12 cellular contexts compared by ENCODE assay signal in the genomic region with DNA sequence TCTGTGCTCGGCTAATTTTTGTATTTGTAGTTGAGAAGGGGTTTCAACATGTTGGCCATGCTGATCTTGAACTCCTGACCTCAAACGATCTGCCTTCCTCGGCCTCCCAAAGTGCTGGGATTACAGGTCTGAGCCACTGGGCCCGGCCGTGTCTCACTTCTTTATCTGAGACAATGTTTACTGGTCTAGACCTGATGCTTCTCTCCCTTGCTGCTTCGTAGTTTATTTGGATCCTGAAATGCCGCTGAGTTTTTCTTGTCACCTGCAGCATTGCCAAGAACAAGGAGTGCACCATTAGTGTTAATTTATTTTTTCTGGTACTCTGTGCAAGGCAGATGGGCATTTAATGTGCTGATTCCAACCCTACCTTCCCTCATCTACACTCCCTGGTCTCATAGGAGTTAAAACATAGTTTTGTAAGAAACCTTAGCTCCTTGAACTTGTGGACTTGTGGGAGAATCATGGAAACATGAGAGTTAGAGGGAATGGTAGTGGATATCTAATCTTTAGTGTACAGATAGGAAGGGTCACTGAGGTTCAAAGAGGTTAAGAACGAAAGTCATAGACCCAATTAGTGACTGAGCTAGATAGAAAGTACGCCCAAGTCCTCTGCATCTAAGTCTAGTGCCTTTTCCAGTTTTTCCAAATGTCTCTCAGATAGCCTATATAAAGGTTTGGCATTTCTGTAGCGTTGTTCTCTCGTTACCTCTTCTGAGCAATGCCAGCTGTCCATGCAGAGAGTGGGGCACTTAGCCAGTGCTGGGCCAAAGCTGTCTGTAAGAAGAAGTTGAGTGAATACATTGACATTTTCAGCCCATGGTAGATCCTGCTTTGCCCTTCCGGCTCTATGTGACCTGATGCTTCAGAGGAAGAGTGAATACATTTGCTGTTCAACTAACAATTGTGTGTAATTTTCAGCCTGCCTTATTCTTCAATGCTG.
DNase-seq lines count a peak whose midpoint lies in the region; ATAC-seq, FAIRE-seq and TF ChIP-seq lines count a peak whose summit lies in the region.
"Had no signal": no experiment of that assay in that cellular context is flagged by ENCODE, and none has a peak within 500 bp of the region (broad histone marks: within the 10 kb centered on the region; RNA-seq: fewer than 3 reads in every experiment).

No MANE protein-coding gene starts in this region.

- WGBS in H1 (ENCODE audit: extremely low coverage in 1 of 2, insufficient coverage in 1 of 2, insufficient read length in 1 of 2, insufficient replicate concordance in 2 of 2, low coverage in 1 of 2, low lambda C conversion rate in 2 of 2, missing lambda C conversion rate in 1 of 2), 2 experiments = 94% methylated on average over 12 of the region's 12 CpGs; no CpG with 5 or more reads in 1 of the 2 experiments

- FAIRE-seq in H1 (lab: Jason Lieb, UNC) = peak; percentile 48

- no peak overlapping the region for H2AFZ ChIP-seq in H1 (ENCODE audit: low read length)

- no peaks in the 10 kb centered on the region for H3K9me3 ChIP-seq in H1 (ENCODE audit: insufficient read depth in 2 of 2, low read depth in 1 of 2, low read length in 1 of 2)

- TF ChIP-seq POLR2A in H1 (IDR thresholded peaks at IDR 0.05; ENCODE audit: control extremely low read depth in 1 of 2, low read depth in 2 of 2, low read length in 2 of 2) = no peak

- no peak overlapping the region for H2AK5ac ChIP-seq in H1 (ENCODE audit: low read depth, low read length)

- peak overlapping the region; percentile 85 to 95 (median 94) for H3K27ac Mint-ChIP-seq in CD14-positive monocyte
- H3K27ac Mint-ChIP-seq in natural killer cell treated with Interleukin-12 subunit alpha and Interleukin-12 subunit beta and Interleukin-15 and Interleukin-18, amount 100 ng/mL, for 72 hours = peak overlapping the region; percentile 45 to 96
- H3K27ac Mint-ChIP-seq: nephron had no signal

- peaks cover 8 to 12% of the 10 kb centered on the region in 2 donors for H3K36me3 Mint-ChIP-seq in CD14-positive monocyte
- peaks cover 18% of the 10 kb centered on the region for H3K36me3 Mint-ChIP-seq in natural killer cell treated with Interleukin-12 subunit alpha and Interleukin-12 subunit beta and Interleukin-15 and Interleukin-18, amount 100 ng/mL, for 72 hours

- H3K36me3 ChIP-seq in H1 (ENCODE audit: control insufficient read depth in 2 of 4, insufficient read depth in 4 of 4, low read length in 3 of 4) = no peaks in the 10 kb centered on the region

- no peaks in the 10 kb centered on the region for H3K27me3 Mint-ChIP-seq in CD14-positive monocyte (ENCODE audit: low read depth in 3 of 3)
- no peaks in the 10 kb centered on the region for H3K27me3 Mint-ChIP-seq in natural killer cell treated with Interleukin-12 subunit alpha and Interleukin-12 subunit beta and Interleukin-15 and Interleukin-18, amount 100 ng/mL, for 72 hours
- H3K27me3 Mint-ChIP-seq: activated naive CD8-positive, alpha-beta T cell had no signal

- no peak overlapping the region for H3K9ac ChIP-seq in H1 (replicated peaks in 1 of 4; ENCODE audit: extremely low read depth in 1 of 4, low read depth in 3 of 4, low read length in 3 of 4)

- H3K4ac ChIP-seq in H1 (replicated peaks; ENCODE audit: insufficient read length, low read depth, low read length) = no peak overlapping the region

- H3K4me1 Mint-ChIP-seq in CD14-positive monocyte = peaks cover 55% of the 10 kb centered on the region
- H3K4me1 Mint-ChIP-seq in natural killer cell treated with Interleukin-12 subunit alpha and Interleukin-12 subunit beta and Interleukin-15 and Interleukin-18, amount 100 ng/mL, for 72 hours (ENCODE audit: low read depth in 2 of 2) = peaks cover 54 to 61% of the 10 kb centered on the region in 2 donors
- H3K4me1 Mint-ChIP-seq: nephron had no signal

- no peak overlapping the region for H4K91ac ChIP-seq in H1 (replicated peaks; ENCODE audit: insufficient read length, low read length)

- TF ChIP-seq EP300 in H1 (IDR thresholded peaks at IDR 0.05; ENCODE audit: borderline replicate concordance in 1 of 2, low read depth in 2 of 2, low read length in 2 of 2) = no peak

- H3K9me3 Mint-ChIP-seq in CD14-positive monocyte = no peaks in the 10 kb centered on the region
- peaks cover 6% of the 10 kb centered on the region for H3K9me3 Mint-ChIP-seq in natural killer cell treated with Interleukin-12 subunit alpha and Interleukin-12 subunit beta and Interleukin-15 and Interleukin-18, amount 100 ng/mL, for 72 hours
- H3K9me3 Mint-ChIP-seq: nephron had no signal

- no peaks in the 10 kb centered on the region for H3K4me1 ChIP-seq in H1 (replicated peaks in 1 of 4; ENCODE audit: control insufficient read depth in 3 of 4, insufficient read depth in 4 of 4, low read length in 3 of 4)

- no peak overlapping the region for H2BK15ac ChIP-seq in H1 (ENCODE audit: low read length)

- no peak overlapping the region for H3K56ac ChIP-seq in H1 (replicated peaks; ENCODE audit: insufficient read length, low read depth, low read length)

- ATAC-seq in natural killer cell treated with Interleukin-12 subunit alpha and Interleukin-12 subunit beta and Interleukin-15 and Interleukin-18, amount 100 ng/mL, for 72 hours = no peak
- ATAC-seq in HG03432 (IDR thresholded peaks at IDR 0.05; ENCODE audit: unreplicated experiment) = no peak
- ATAC-seq in GM18861 (IDR thresholded peaks at IDR 0.05; ENCODE audit: unreplicated experiment) = no peak

- no peaks in the 10 kb centered on the region for H4K20me1 ChIP-seq in H1 (replicated peaks in 1 of 2; ENCODE audit: control insufficient read depth in 1 of 2, insufficient read depth in 2 of 2, low read length in 2 of 2)

- TF ChIP-seq RAD21 in H1 (IDR thresholded peaks at IDR 0.05 in 1 of 2, conservative IDR thresholded peaks at IDR 0.05 in 1 of 2; ENCODE audit: low read depth in 2 of 2, low read length in 2 of 2) = no peak

- H3K4me3 Mint-ChIP-seq in CD14-positive monocyte = peak overlapping the region; percentile 61 to 89
- peak overlapping the region; percentile 70 for H3K4me3 Mint-ChIP-seq in natural killer cell treated with Interleukin-12 subunit alpha and Interleukin-12 subunit beta and Interleukin-15 and Interleukin-18, amount 100 ng/mL, for 72 hours
- H3K4me3 Mint-ChIP-seq: nephron had no signal

- H3K27ac ChIP-seq in H1 (ENCODE audit: low read depth, low read length) = no peak overlapping the region; the same call in 1 of the 2 replicates

- TF ChIP-seq CTCF in CD14-positive monocyte (IDR thresholded peaks at IDR 0.05) (no peak), H1 (IDR thresholded peaks at IDR 0.05; ENCODE audit: control extremely low read depth in 1 of 3, insufficient read depth in 1 of 3, low read depth in 1 of 3, low read length in 3 of 3) (no peak)

- no peaks in the 10 kb centered on the region for H3K79me1 ChIP-seq in H1 (ENCODE audit: low read depth, low read length)

- intact Hi-C loops in CD14-positive monocyte (cut with micrococcal nuclease) = loop anchor here in 1 of 2 donors (10.0 kb wide), 2 partner anchors 243 to 653 kb away; a partner anchor contains a TSS

- H2BK20ac ChIP-seq in H1 (ENCODE audit: low read length) = no peak overlapping the region; the same call in 1 of the 2 replicates

- DNase-seq in CD14-positive monocyte (ENCODE audit: low spot score) (no peak), NCI-H446 treated with DMSO at 0.1 percent for 48 hours (lab: John Stamatoyannopoulos, UW) (peak; percentile 24), H1 (ENCODE audit: low read depth in 1 of 2, low spot score in 2 of 2) (no peak), GM19240 (ENCODE audit: insufficient read length, low spot score) (no peak), SW 1271 (lab: John Stamatoyannopoulos, UW) (no peak)
- no peak for DNase-seq in natural killer cell treated with Interleukin-12 subunit alpha and Interleukin-12 subunit beta and Interleukin-15 and Interleukin-18, amount 100 ng/mL, for 72 hours (ENCODE audit: low spot score)
- DNase-seq: Calu3, NCI-H187 had no signal

- no peak overlapping the region; the same call in 1 of the 2 replicates for H2BK12ac ChIP-seq in H1 (ENCODE audit: low read depth, low read length)

- no peak overlapping the region for H4K8ac ChIP-seq in H1 (ENCODE audit: extremely low read depth, insufficient read depth, low read length)

- no peak overlapping the region for H4K5ac ChIP-seq in H1 (ENCODE audit: insufficient read length, low read depth, low read length)

- CTCF ChIA-PET in H1 (lab: Charles Lee; ENCODE audit: partially characterized antibody) = interaction anchor here (0.7 to 1.5 kb wide), 3 partner anchors 9 to 658 kb away, joined by 3 read pairs; no protein-coding TSS in a partner anchor

- H3K14ac ChIP-seq in H1 (ENCODE audit: insufficient read length) = no peak overlapping the region

- no peak overlapping the region for H2BK120ac ChIP-seq in H1 (replicated peaks; ENCODE audit: low read depth, low read length)

- no peak overlapping the region for H3K18ac ChIP-seq in H1 (ENCODE audit: extremely low read depth, low read length)

- no peak overlapping the region for H2BK5ac ChIP-seq in H1 (ENCODE audit: low read depth, low read length)

- POLR2A ChIA-PET in H1 (lab: Charles Lee; ENCODE audit: partially characterized antibody) = no interaction called here

- H3K27me3 ChIP-seq in H1 (replicated peaks in 1 of 4; ENCODE audit: control insufficient read depth in 3 of 4, extremely low read depth in 1 of 4, insufficient read depth in 3 of 4, low read length in 3 of 4) = no peaks in the 10 kb centered on the region

- no peak overlapping the region for H3K4me2 ChIP-seq in H1 (ENCODE audit: insufficient read depth in 1 of 2, low read depth in 2 of 2, low read length in 2 of 2)

- H3K79me2 ChIP-seq in H1 (ENCODE audit: control insufficient read depth in 1 of 2, insufficient read depth in 2 of 2, low read length in 2 of 2) = no peaks in the 10 kb centered on the region

- no peak overlapping the region for H3K23ac ChIP-seq in H1 (ENCODE audit: insufficient read length)

- H3K4me3 ChIP-seq in H1 (ENCODE audit: extremely low read depth in 1 of 4, insufficient read depth in 2 of 4, low read depth in 3 of 4, low read length in 4 of 4) = no peak overlapping the region

- H3K23me2 ChIP-seq in H1 (ENCODE audit: low read depth, low read length) = no peaks in the 10 kb centered on the region

TF ChIP-seq in H1, 55 proteins besides CTCF, POLR2A, EP300 and RAD21:
- no peak for TF ChIP-seq PHF8 (conservative IDR thresholded peaks at IDR 0.05; ENCODE audit: low read depth, low read length)
- TF ChIP-seq GTF2F1 (IDR thresholded peaks at IDR 0.05; ENCODE audit: borderline replicate concordance, low read depth, low read length) = no peak
- TF ChIP-seq TAF7 (optimal IDR thresholded peaks at IDR 0.05; ENCODE audit: borderline replicate concordance, low read depth, low read length) = no peak
- TF ChIP-seq BACH1 (IDR thresholded peaks at IDR 0.05; ENCODE audit: low read length) = no peak
- no peak for TF ChIP-seq SIN3A (conservative IDR thresholded peaks at IDR 0.05 in 1 of 2, IDR thresholded peaks at IDR 0.05 in 1 of 2; ENCODE audit: low read depth in 1 of 2, low read length in 2 of 2)
